ENCODE assay signal across 8 cellular contexts in the genomic region with DNA sequence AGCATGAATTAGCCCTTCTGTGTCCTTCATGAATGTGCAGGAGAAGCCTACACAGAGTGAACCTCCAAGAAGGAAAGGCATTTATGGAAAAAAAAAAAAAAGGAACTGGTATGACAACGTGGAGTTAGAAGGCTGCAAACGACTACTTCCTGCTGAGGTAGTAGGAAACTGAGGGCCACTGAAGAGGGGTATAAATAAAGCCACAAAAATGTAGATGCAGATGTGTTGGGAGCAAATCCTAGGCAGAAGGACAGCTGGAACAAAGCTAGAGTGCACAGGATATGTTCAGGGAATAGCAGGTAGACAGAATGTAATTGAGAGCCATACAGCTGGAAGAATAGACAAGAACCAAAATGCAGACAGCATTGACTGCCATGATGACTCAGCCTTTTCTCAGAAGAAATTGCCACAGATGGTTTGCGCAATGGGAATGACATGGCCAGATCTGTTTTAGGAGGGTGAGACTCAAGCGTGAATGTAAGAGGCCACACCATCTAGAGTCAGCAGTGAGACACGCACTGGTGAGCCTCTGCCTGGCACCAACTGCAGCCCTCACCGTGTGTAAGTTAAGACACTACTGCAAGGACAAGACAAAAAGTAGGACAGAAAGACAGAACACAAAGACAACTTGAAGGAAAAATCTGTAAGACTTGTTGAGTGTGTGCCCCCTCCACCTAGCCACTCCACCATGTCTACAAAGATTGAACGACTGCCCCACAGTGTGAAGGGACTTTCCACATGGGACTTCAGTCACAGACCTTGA.
DNase-seq lines count a peak whose midpoint lies in the region; ATAC-seq, FAIRE-seq and TF ChIP-seq lines count a peak whose summit lies in the region.

No MANE protein-coding gene starts in this region.

- peaks cover under 1 to 6% of the 10 kb centered on the region in 2 donors for H3K9me3 Mint-ChIP-seq in activated naive CD4-positive, alpha-beta T cell treated with anti-CD3 and anti-CD28 coated beads, Interleukin-2, amount 50 U/mL, for 72 hours
- peaks cover 3% of the 10 kb centered on the region for H3K9me3 Mint-ChIP-seq in activated naive CD4-positive, alpha-beta T cell treated with anti-CD3 and anti-CD28 coated beads, Interleukin-2, amount 10 ng/mL, durations not matched to agents 7 days and 5 days

- peak overlapping the region in 3 of 4 donors; percentile 3 to 44 (median 13) for H3K27ac ChIP-seq in Peyer's patch
- H3K27ac ChIP-seq in H1 (ENCODE audit: low read depth, low read length): no peak overlapping the region
- H3K27ac ChIP-seq in mesodermal cell (ENCODE audit: low read depth, low read length, severe bottlenecking): peak overlapping the region; percentile 52
- H3K27ac ChIP-seq in aorta (ENCODE audit: low read depth in 1 of 2, low read length in 2 of 2): no peak overlapping the region

- peaks cover 0 to 45% of the 10 kb centered on the region in 2 experiments; a peak in 2 of 4 replicates for H3K79me2 ChIP-seq in H1 (ENCODE audit: control insufficient read depth in 1 of 2, insufficient read depth in 2 of 2, low read length in 2 of 2)

- H3K9ac ChIP-seq in H1 (replicated peaks in 1 of 4; ENCODE audit: extremely low read depth in 1 of 4, low read depth in 3 of 4, low read length in 3 of 4): no peak overlapping the region

- no peak overlapping the region for H3K4ac ChIP-seq in H1 (replicated peaks; ENCODE audit: insufficient read length, low read depth, low read length)

- H3K4me1 Mint-ChIP-seq in activated naive CD4-positive, alpha-beta T cell treated with anti-CD3 and anti-CD28 coated beads, Interleukin-2, amount 10 ng/mL, durations not matched to agents 7 days and 5 days: peaks cover 21% of the 10 kb centered on the region

- ATAC-seq in activated naive CD4-positive, alpha-beta T cell treated with anti-CD3 and anti-CD28 coated beads, Interleukin-2, amount 50 U/mL, for 72 hours: peak; percentile 26 to 62
- peak; percentile 84 for ATAC-seq in aorta (ENCODE audit: low FRiP score)

- no peak overlapping the region for H3K18ac ChIP-seq in H1 (ENCODE audit: extremely low read depth, low read length)

- no peaks in the 10 kb centered on the region for H3K79me1 ChIP-seq in H1 (ENCODE audit: low read depth, low read length)

- DNase-seq in activated naive CD4-positive, alpha-beta T cell treated with anti-CD3 and anti-CD28 coated beads, Interleukin-2, amount 50 U/mL, for 72 hours (ENCODE audit: low spot score in 2 of 2): no peak
- DNase-seq in activated naive CD4-positive, alpha-beta T cell (lab: John Stamatoyannopoulos, UW): no peak
- DNase-seq in Peyer's patch (peak in 2 of 3 donors; percentile 20 to 79), H1 (ENCODE audit: low read depth in 1 of 2, low spot score in 2 of 2) (no peak), aorta (peak; percentile 77 to 81), NCI-H748 treated with DMSO at 0.1 percent for 48 hours (lab: John Stamatoyannopoulos, UW) (no peak)
- no peak for DNase-seq in activated naive CD4-positive, alpha-beta T cell treated with anti-CD3 and anti-CD28 coated beads, Interleukin-2, amount 10 ng/mL, durations not matched to agents 7 days and 5 days

- no peak for TF ChIP-seq EP300 in H1 (IDR thresholded peaks at IDR 0.05; ENCODE audit: borderline replicate concordance in 1 of 2, low read depth in 2 of 2, low read length in 2 of 2)

- H3K4me3 ChIP-seq in Peyer's patch: no peak overlapping the region
- no peak overlapping the region for H3K4me3 ChIP-seq in H1 (ENCODE audit: extremely low read depth in 1 of 4, insufficient read depth in 2 of 4, low read depth in 3 of 4, low read length in 4 of 4)
- H3K4me3 ChIP-seq in mesodermal cell (ENCODE audit: extremely low read depth, insufficient read depth, low read length, poor library complexity, severe bottlenecking): no peak overlapping the region
- no peak overlapping the region for H3K4me3 ChIP-seq in aorta (ENCODE audit: low read length in 2 of 2)

- H3K14ac ChIP-seq in H1 (ENCODE audit: insufficient read length): no peak overlapping the region

- H3K36me3 ChIP-seq in Peyer's patch (no peaks in the 10 kb centered on the region), H1 (ENCODE audit: control insufficient read depth in 2 of 4, insufficient read depth in 4 of 4, low read length in 3 of 4) (no peaks in the 10 kb centered on the region), mesodermal cell (ENCODE audit: control insufficient read depth, insufficient read depth, low read length) (no peaks in the 10 kb centered on the region), aorta (ENCODE audit: control insufficient read depth in 1 of 2, insufficient read depth in 2 of 2, low read length in 1 of 2) (no peaks in the 10 kb centered on the region)

- POLR2A ChIA-PET in H1 (lab: Charles Lee; ENCODE audit: partially characterized antibody): interaction anchor here (0.7 kb wide), 1 partner anchor 188 kb away, joined by 3 read pairs; no protein-coding TSS in a partner anchor

- H3K36me3 Mint-ChIP-seq in activated naive CD4-positive, alpha-beta T cell treated with anti-CD3 and anti-CD28 coated beads, Interleukin-2, amount 50 U/mL, for 72 hours: peaks cover 0 to 6% of the 10 kb centered on the region in 2 donors
- H3K36me3 Mint-ChIP-seq in activated naive CD4-positive, alpha-beta T cell treated with anti-CD3 and anti-CD28 coated beads, Interleukin-2, amount 10 ng/mL, durations not matched to agents 7 days and 5 days: no peaks in the 10 kb centered on the region

- no peak for TF ChIP-seq POLR2A in Peyer's patch (IDR thresholded peaks at IDR 0.05)
- TF ChIP-seq POLR2A in H1 (IDR thresholded peaks at IDR 0.05; ENCODE audit: control extremely low read depth in 1 of 2, low read depth in 2 of 2, low read length in 2 of 2): no peak

- no peak overlapping the region for H2BK12ac ChIP-seq in H1 (ENCODE audit: low read depth, low read length)

- TF ChIP-seq CTCF in Peyer's patch (IDR thresholded peaks at IDR 0.05) (no peak), H1 (IDR thresholded peaks at IDR 0.05; ENCODE audit: control extremely low read depth in 1 of 3, insufficient read depth in 1 of 3, low read depth in 1 of 3, low read length in 3 of 3) (no peak)

- H3K4me3 Mint-ChIP-seq in activated naive CD4-positive, alpha-beta T cell treated with anti-CD3 and anti-CD28 coated beads, Interleukin-2, amount 10 ng/mL, durations not matched to agents 7 days and 5 days: no peak overlapping the region

- 0 out of 2 replicates have a peak overlapping the region, but pooled peaks have one; percentile 1 for H2BK5ac ChIP-seq in H1 (ENCODE audit: low read depth, low read length)

- H3K27me3 ChIP-seq in Peyer's patch (no peaks in the 10 kb centered on the region), H1 (replicated peaks in 1 of 4; ENCODE audit: control insufficient read depth in 3 of 4, extremely low read depth in 1 of 4, insufficient read depth in 3 of 4, low read length in 3 of 4) (no peaks in the 10 kb centered on the region), aorta (ENCODE audit: control insufficient read depth in 1 of 2, insufficient read depth in 2 of 2, low read length in 1 of 2) (no peaks in the 10 kb centered on the region)

- H4K5ac ChIP-seq in H1 (ENCODE audit: insufficient read length, low read depth, low read length): no peak overlapping the region

- CTCF ChIA-PET in H1 (lab: Charles Lee; ENCODE audit: partially characterized antibody): no interaction called here
- CTCF ChIA-PET in activated naive CD4-positive, alpha-beta T cell treated with anti-CD3 and anti-CD28 coated beads, Interleukin-2, amount 10 ng/mL, durations not matched to agents 7 days and 5 days (lab: Charles Lee): no interaction called here

- H3K27ac Mint-ChIP-seq in activated naive CD4-positive, alpha-beta T cell treated with anti-CD3 and anti-CD28 coated beads, Interleukin-2, amount 50 U/mL, for 72 hours: no peak overlapping the region
- H3K27ac Mint-ChIP-seq in activated naive CD4-positive, alpha-beta T cell treated with anti-CD3 and anti-CD28 coated beads, Interleukin-2, amount 10 ng/mL, durations not matched to agents 7 days and 5 days: no peak overlapping the region

- H3K4me1 ChIP-seq in Peyer's patch (peaks cover 0 to 12% (median 0%) of the 10 kb centered on the region in 4 donors), H1 (replicated peaks in 1 of 4; ENCODE audit: control insufficient read depth in 3 of 4, insufficient read depth in 4 of 4, low read length in 3 of 4) (peaks cover 0 to 7% (median 2%) of the 10 kb centered on the region in 4 experiments; a peak in 4 of 7 replicates), mesodermal cell (ENCODE audit: control insufficient read depth, insufficient read depth, low read length, poor library complexity, severe bottlenecking) (peaks cover 9% of the 10 kb centered on the region), aorta (ENCODE audit: control insufficient read depth in 1 of 2, insufficient read depth in 2 of 2, low read length in 2 of 2) (peaks cover 10% of the 10 kb centered on the region in 2 donors)

- no peaks in the 10 kb centered on the region for H3K23me2 ChIP-seq in H1 (ENCODE audit: low read depth, low read length)

- H3K4me2 ChIP-seq in H1 (ENCODE audit: insufficient read depth in 1 of 2, low read depth in 2 of 2, low read length in 2 of 2): no peak overlapping the region

- H4K8ac ChIP-seq in H1 (ENCODE audit: extremely low read depth, insufficient read depth, low read length): no peak overlapping the region

- H4K20me1 ChIP-seq in H1 (replicated peaks in 1 of 2; ENCODE audit: control insufficient read depth in 1 of 2, insufficient read depth in 2 of 2, low read length in 2 of 2): no peaks in the 10 kb centered on the region

- 87% methylated on average over 7 of the region's 7 CpGs; no CpG with 5 or more reads in 1 of the 2 experiments for WGBS in H1 (ENCODE audit: extremely low coverage in 1 of 2, insufficient coverage in 1 of 2, insufficient read length in 1 of 2, insufficient replicate concordance in 2 of 2, low coverage in 1 of 2, low lambda C conversion rate in 2 of 2, missing lambda C conversion rate in 1 of 2), 2 experiments
- 82 to 87% methylated on average over 6 to 7 of the region's 7 CpGs for WGBS in mesodermal cell (ENCODE audit: insufficient coverage in 2 of 2), 2 experiments
- WGBS in aorta, 2 donors: 64 to 72% methylated on average over 7 of the region's 7 CpGs

- H3K27me3 Mint-ChIP-seq in activated naive CD4-positive, alpha-beta T cell treated with anti-CD3 and anti-CD28 coated beads, Interleukin-2, amount 10 ng/mL, durations not matched to agents 7 days and 5 days: peaks cover 7% of the 10 kb centered on the region

- no peaks in the 10 kb centered on the region for H3K9me3 ChIP-seq in Peyer's patch
- no peaks in the 10 kb centered on the region for H3K9me3 ChIP-seq in H1 (ENCODE audit: insufficient read depth in 2 of 2, low read depth in 1 of 2, low read length in 1 of 2)
- H3K9me3 ChIP-seq in mesodermal cell (ENCODE audit: control insufficient read depth, low read length): no peaks in the 10 kb centered on the region
- no peaks in the 10 kb centered on the region for H3K9me3 ChIP-seq in aorta (ENCODE audit: control insufficient read depth, low read length)

- TF ChIP-seq RAD21 in H1 (IDR thresholded peaks at IDR 0.05 in 1 of 2, conservative IDR thresholded peaks at IDR 0.05 in 1 of 2; ENCODE audit: low read depth in 2 of 2, low read length in 2 of 2): no peak

- no peak overlapping the region for H2BK20ac ChIP-seq in H1 (ENCODE audit: low read length)

- no peak overlapping the region for H2BK15ac ChIP-seq in H1 (ENCODE audit: low read length)

- no peak overlapping the region for H3K23ac ChIP-seq in H1 (ENCODE audit: insufficient read length)

- no peak overlapping the region for H2BK120ac ChIP-seq in H1 (replicated peaks; ENCODE audit: low read depth, low read length)

- H2AK5ac ChIP-seq in H1 (ENCODE audit: low read depth, low read length): no peak overlapping the region

- no peak for FAIRE-seq in H1 (lab: Jason Lieb, UNC)

- H4K91ac ChIP-seq in H1 (replicated peaks; ENCODE audit: insufficient read length, low read length): no peak overlapping the region

- no peak overlapping the region for H2AFZ ChIP-seq in H1 (ENCODE audit: low read length)

- H3K56ac ChIP-seq in H1 (replicated peaks; ENCODE audit: insufficient read length, low read depth, low read length): no peak overlapping the region

- intact Hi-C loops in aorta (cut with DNase I): loop anchor here in 1 of 2 donors (5.0 kb wide), 1 partner anchor 80 kb away; the partner anchor contains the start of gene KIF13A

Comparison
In these comparisons a context has a peak if more than half of its experiments do, and no peak if none do; other contexts are left out.
1. DNase-seq: peak in Peyer's patch (2 of 3) and aorta (2 of 2); none in activated naive CD4-positive, alpha-beta T cell treated with anti-CD3 and anti-CD28 coated beads, Interleukin-2, amount 50 U/mL, for 72 hours (0 of 2), activated naive CD4-positive, alpha-beta T cell (0 of 4), H1 (0 of 2), NCI-H748 treated with DMSO at 0.1 percent for 48 hours (single experiment) and activated naive CD4-positive, alpha-beta T cell treated with anti-CD3 and anti-CD28 coated beads, Interleukin-2, amount 10 ng/mL, durations not matched to agents 7 days and 5 days (single experiment).
2. H3K27ac ChIP-seq: peak in Peyer's patch (3 of 4) and mesodermal cell (single experiment); none in H1 (single experiment) and aorta (0 of 2).